Comparison of ENCODE assay signal across 9 cellular contexts in the genomic region with DNA sequence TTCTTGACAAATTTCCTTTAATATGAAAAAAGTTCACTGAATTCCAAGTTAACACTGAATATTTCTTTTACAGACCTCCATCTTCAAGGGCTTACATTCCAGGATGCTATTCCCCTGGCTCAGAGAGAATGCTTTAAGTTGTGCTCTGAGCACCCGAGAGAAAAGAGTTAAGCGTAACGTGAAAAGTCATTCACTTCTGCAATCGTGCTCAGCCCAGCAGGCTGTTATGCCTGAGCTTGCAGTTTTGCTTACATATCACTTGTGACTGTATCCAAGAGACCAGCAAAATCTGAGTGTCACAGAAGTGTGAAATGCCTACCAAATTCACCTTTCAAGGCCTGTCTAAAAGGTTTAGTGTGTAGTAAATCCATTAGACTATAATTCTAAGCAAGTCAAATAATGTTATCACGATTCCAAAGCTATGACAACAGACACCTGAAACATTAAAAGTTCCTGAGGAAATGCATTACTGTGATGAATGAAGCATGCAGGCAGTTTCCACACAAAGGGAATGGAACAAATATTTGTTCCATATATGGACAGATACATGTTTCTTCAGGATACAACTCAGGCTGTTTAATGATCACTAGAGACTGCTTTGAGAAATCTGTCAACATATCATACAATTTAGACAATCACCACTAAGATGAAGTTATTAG. TPM values are rescaled to one million over a fixed set of nuclear protein-coding genes. Genes with fewer than 3 reads are reported as not detected.
DNase-seq lines count a peak whose midpoint lies in the region; ATAC-seq, FAIRE-seq and TF ChIP-seq lines count a peak whose summit lies in the region.
"Had no signal": no experiment of that assay in that cellular context is flagged by ENCODE, and none has a peak within 500 bp of the region (broad histone marks: within the 10 kb centered on the region; RNA-seq: fewer than 3 reads in every experiment).

No MANE protein-coding gene starts in this region.

- no peak overlapping the region for H2AK5ac ChIP-seq in mesendoderm (ENCODE audit: low read length)

- no peak overlapping the region for H4K5ac ChIP-seq in mesendoderm (ENCODE audit: low read length)

- H3F3A ChIP-seq in PC-3 (ENCODE audit: low read length, unreplicated experiment) = peaks cover 24% of the 10 kb centered on the region

- H3K9me3 Mint-ChIP-seq in activated CD4-positive, alpha-beta T cell treated with anti-CD3 and anti-CD28 coated beads for 36 hours (ENCODE audit: low read depth) = no peaks in the 10 kb centered on the region

- H4K8ac ChIP-seq in mesendoderm (ENCODE audit: low read depth, low read length) = no peak overlapping the region

- no peak overlapping the region for H3K18ac ChIP-seq in mesendoderm (ENCODE audit: low read length)

- H3K4ac ChIP-seq in mesendoderm (ENCODE audit: low read depth, low read length) = no peak overlapping the region

- intact Hi-C loops in activated CD4-positive, alpha-beta T cell treated with anti-CD3 and anti-CD28 coated beads for 36 hours (cut with DNase I, micrococcal nuclease) = no loop called here
- intact Hi-C loops in upper lobe of right lung (cut with DNase I) = no loop called here
- intact Hi-C loops in PC-3 (cut with micrococcal nuclease) = no loop called here

- peaks cover 11% of the 10 kb centered on the region for H3K36me3 Mint-ChIP-seq in activated CD4-positive, alpha-beta T cell treated with anti-CD3 and anti-CD28 coated beads for 36 hours (ENCODE audit: low read depth)

- H3K4me3 ChIP-seq in mesendoderm (ENCODE audit: low read length) (no peak overlapping the region), upper lobe of right lung (no peak overlapping the region), PC-3 (ENCODE audit: low read length) (no peak overlapping the region)

- WGBS in mesendoderm (ENCODE audit: extremely low coverage, insufficient coverage, low lambda C conversion rate) = no CpG with 5 or more reads among the region's 5 CpGs

- no peak overlapping the region for H2BK5ac ChIP-seq in mesendoderm (ENCODE audit: low read length)

- POLR2A ChIA-PET in activated CD4-positive, alpha-beta T cell treated with anti-CD3 and anti-CD28 coated beads for 36 hours (lab: Charles Lee) = interaction anchor here (0.6 kb wide), 1 partner anchor 486 kb away, joined by 4 read pairs; no protein-coding TSS in a partner anchor
- POLR2A ChIA-PET in PC-3 (lab: Charles Lee; ENCODE audit: unreplicated experiment) = interaction anchor here (0.6 kb wide), 1 partner anchor 205 kb away, joined by 8 read pairs; no protein-coding TSS in a partner anchor

- H3K4me2 ChIP-seq in mesendoderm (ENCODE audit: low read length) (no peak overlapping the region), PC-3 (ENCODE audit: low read length) (no peak overlapping the region)

- H3K9me3 ChIP-seq in upper lobe of right lung (no peaks in the 10 kb centered on the region), PC-3 (ENCODE audit: low read length) (no peaks in the 10 kb centered on the region)

- H3K23ac ChIP-seq in mesendoderm (ENCODE audit: low read length) = no peak overlapping the region

- no peak overlapping the region for H3K4me3 Mint-ChIP-seq in activated CD4-positive, alpha-beta T cell treated with anti-CD3 and anti-CD28 coated beads for 36 hours

- H2BK120ac ChIP-seq in mesendoderm (ENCODE audit: low read depth, low read length) = no peak overlapping the region

- BruUV-seq in PC-3 (replicated peaks; lab: Mats Ljungman, UMichigan) = no TSS peak

- no peaks in the 10 kb centered on the region for H3K9me2 ChIP-seq in PC-3 (replicated peaks; ENCODE audit: low read length)

- no peak overlapping the region for H2BK15ac ChIP-seq in mesendoderm (replicated peaks; ENCODE audit: low read depth)

- peak overlapping the region; percentile 48 for H3K27ac Mint-ChIP-seq in activated CD4-positive, alpha-beta T cell treated with anti-CD3 and anti-CD28 coated beads for 36 hours

- H3K36me3 ChIP-seq in mesendoderm (ENCODE audit: control insufficient read depth, insufficient read depth, low read length) (peaks cover 1% of the 10 kb centered on the region), upper lobe of right lung (peaks cover 24% of the 10 kb centered on the region), PC-3 (ENCODE audit: low read depth, low read length) (peaks cover 57% of the 10 kb centered on the region)

- ATAC-seq in activated CD4-positive, alpha-beta T cell treated with anti-CD3 and anti-CD28 coated beads for 36 hours = no peak
- peak; percentile 72 for ATAC-seq in upper lobe of right lung
- ATAC-seq in PC-3 = no peak
- ATAC-seq in GM18511 (IDR thresholded peaks at IDR 0.05; ENCODE audit: unreplicated experiment) = no peak

- peaks cover 96% of the 10 kb centered on the region for H4K20me1 ChIP-seq in PC-3 (ENCODE audit: low read length)

- no peaks in the 10 kb centered on the region for H3K27me3 Mint-ChIP-seq in activated CD4-positive, alpha-beta T cell treated with anti-CD3 and anti-CD28 coated beads for 36 hours

- DNase-seq in activated CD4-positive, alpha-beta T cell treated with anti-CD3 and anti-CD28 coated beads for 36 hours = no peak
- DNase-seq in activated CD4-positive, alpha-beta T cell treated with anti-CD3 and anti-CD28 coated beads for 1 hour = no peak
- peak; percentile 71 for DNase-seq in dermis blood vessel endothelial cell
- DNase-seq in mesendoderm = peak; percentile 53
- no peak for DNase-seq in upper lobe of right lung
- no peak for DNase-seq in PC-3
- no peak for DNase-seq in GM19239 (ENCODE audit: insufficient read length, low spot score)
- DNase-seq: NCI-H1048 had no signal

- CTCF ChIA-PET in activated CD4-positive, alpha-beta T cell treated with anti-CD3 and anti-CD28 coated beads for 36 hours (lab: Charles Lee) = interaction anchor here (0.8 to 2.5 kb wide), 2 partner anchors 11 to 19 kb away, joined by 3 to 7 read pairs; no protein-coding TSS in a partner anchor
- CTCF ChIA-PET in PC-3 (lab: Charles Lee) = interaction anchor here (0.7 kb wide), 1 partner anchor 217 kb away, joined by 3 read pairs; no protein-coding TSS in a partner anchor

- H3K9ac ChIP-seq in mesendoderm (ENCODE audit: low read length) (no peak overlapping the region), PC-3 (ENCODE audit: low read length) (no peak overlapping the region)

- peaks cover 40% of the 10 kb centered on the region for H3K4me1 Mint-ChIP-seq in activated CD4-positive, alpha-beta T cell treated with anti-CD3 and anti-CD28 coated beads for 36 hours

- H3K27me3 ChIP-seq in mesendoderm (ENCODE audit: insufficient read depth, low read length, poor library complexity) = no peaks in the 10 kb centered on the region
- no peaks in the 10 kb centered on the region for H3K27me3 ChIP-seq in upper lobe of right lung
- no peaks in the 10 kb centered on the region for H3K27me3 ChIP-seq in PC-3 (ENCODE audit: low read length)

- FAIRE-seq in GM19239 (lab: Jason Lieb, UNC) = no peak

- H3K79me2 ChIP-seq in mesendoderm (ENCODE audit: control insufficient read depth, insufficient read depth, low read length) = peaks cover 77% of the 10 kb centered on the region
- peaks cover 100% of the 10 kb centered on the region for H3K79me2 ChIP-seq in PC-3 (ENCODE audit: low read length)

- H3K27ac ChIP-seq in mesendoderm (ENCODE audit: low read depth, low read length) = no peak overlapping the region
- H3K27ac ChIP-seq in upper lobe of right lung = peak overlapping the region; percentile 47
- H3K27ac ChIP-seq in PC-3 (ENCODE audit: low read length) = no peak overlapping the region

- H2AFZ ChIP-seq in PC-3 (ENCODE audit: low read length) = no peak overlapping the region

- H3K79me1 ChIP-seq in mesendoderm (ENCODE audit: low read length) = peaks cover 16% of the 10 kb centered on the region

- peak overlapping the region; percentile 17 for H3K56ac ChIP-seq in mesendoderm (ENCODE audit: low read length)

- no peak for TF ChIP-seq CTCF in upper lobe of right lung (IDR thresholded peaks at IDR 0.05)
- TF ChIP-seq CTCF in PC-3 (conservative IDR thresholded peaks at IDR 0.05; ENCODE audit: low read depth, low read length) = no peak

- H3K4me1 ChIP-seq in mesendoderm (ENCODE audit: control insufficient read depth, low read depth, low read length) (peaks cover 20% of the 10 kb centered on the region), upper lobe of right lung (peaks cover 57% of the 10 kb centered on the region), PC-3 (ENCODE audit: insufficient read depth, low read length) (peaks cover 43% of the 10 kb centered on the region)

RNA-seq across cellular contexts. Expression of gene ITGB1, which starts 20.1 kb away (rescaled TPM):
- total RNA-seq in activated CD4-positive, alpha-beta T cell treated with anti-CD3 and anti-CD28 coated beads for 36 hours = 10 to 100 TPM; 57.6 to 68.9 TPM
- total RNA-seq in dermis blood vessel endothelial cell = 1,657 and 1,756 TPM in 2 replicates
- polyA plus RNA-seq in mesendoderm (2013, experiment 1 of 2) = 237 TPM
- polyA plus RNA-seq in mesendoderm (2013, experiment 2 of 2) = 240 TPM
- total RNA-seq in upper lobe of right lung = 517 TPM
- 956 and 1,010 TPM in 2 replicates for total RNA-seq in PC-3 (2014; rRNA removed)

Comparison
In these comparisons a context has a peak if more than half of its experiments do, and no peak if none do; other contexts are left out.
1. DNase-seq: peak in dermis blood vessel endothelial cell (single experiment) and mesendoderm (single experiment); none in activated CD4-positive, alpha-beta T cell treated with anti-CD3 and anti-CD28 coated beads for 36 hours (single experiment), activated CD4-positive, alpha-beta T cell treated with anti-CD3 and anti-CD28 coated beads for 1 hour (single experiment), upper lobe of right lung (single experiment), PC-3 (single experiment) and GM19239 (single experiment).